In genomic region chrY:8622856-8623255, GRCh38 we compare ENCODE assay signal across 23 cellular contexts.
"Had no signal": no experiment of that assay in that cellular context is flagged by ENCODE, and none has a peak within 500 bp of the region (broad histone marks: within the 10 kb centered on the region; RNA-seq: fewer than 3 reads in every experiment).

No MANE protein-coding gene starts in this region.

- ATAC-seq: activated CD4-positive, alpha-beta T cell treated with anti-CD3 and anti-CD28 coated beads for 36 hours; activated T-cell treated with anti-CD3 and anti-CD28 coated beads, Interleukin-2, amount 50 U/mL, for 72 hours; effector memory CD8-positive, alpha-beta T cell had no signal

- DNase-seq: activated CD4-positive, alpha-beta memory T cell treated with anti-CD3 and anti-CD28 coated beads, Interleukin-2, amount 10 ng/mL, durations not matched to agents 7 days and 5 days; activated CD4-positive, alpha-beta T cell treated with anti-CD3 and anti-CD28 coated beads for 36 hours; activated CD4-positive, alpha-beta T cell treated with anti-CD3 and anti-CD28 coated beads, Interleukin-2, amount 10 ng/mL, durations not matched to agents 24 days and 14 days; activated CD4-positive, alpha-beta T cell treated with anti-CD3 and anti-CD28 coated beads, Interleukin-2, amount 50 U/mL, for 4 hours; activated CD4-positive, CD25-positive, alpha-beta regulatory T cell; activated CD4-positive, CD25-positive, alpha-beta regulatory T cell treated with anti-CD3 and anti-CD28 coated beads, Interleukin-2, amount 50 U/mL, for 72 hours; activated CD8-positive, alpha-beta memory T cell treated with anti-CD3 and anti-CD28 coated beads, Interleukin-2, amount 50 U/mL, for 48 hours; activated effector memory CD4-positive, alpha-beta T cell treated with Interleukin-2 at 50 U/mL for 16 hours; activated gamma-delta T cell treated with Interleukin-2 at 50 U/mL for 16 hours; activated naive CD4-positive, alpha-beta T cell treated with anti-CD3 and anti-CD28 coated beads, Interleukin-2, amount 50 U/mL, for 16 hours; activated naive CD4-positive, alpha-beta T cell treated with Interleukin-2 at 50 U/mL for 16 hours; activated T-cell treated with anti-CD3 and anti-CD28 coated beads for 4 hours; activated T-cell treated with anti-CD3 and anti-CD28 coated beads, Interleukin-2, amount 50 U/mL, for 24 hours; activated T-cell treated with anti-CD3 and anti-CD28 coated beads, Interleukin-2, amount 50 U/mL, for 72 hours; amniotic stem cell; brain microvascular endothelial cell; cortex of kidney; dermis blood vessel endothelial cell; effector CD4-positive, alpha-beta T cell; effector memory CD8-positive, alpha-beta T cell; esophagus squamous epithelium; glutamatergic neuron; T-helper 2 cell had no signal
